Comparison of ENCODE assay signal across 1 cellular context in the genomic region with DNA sequence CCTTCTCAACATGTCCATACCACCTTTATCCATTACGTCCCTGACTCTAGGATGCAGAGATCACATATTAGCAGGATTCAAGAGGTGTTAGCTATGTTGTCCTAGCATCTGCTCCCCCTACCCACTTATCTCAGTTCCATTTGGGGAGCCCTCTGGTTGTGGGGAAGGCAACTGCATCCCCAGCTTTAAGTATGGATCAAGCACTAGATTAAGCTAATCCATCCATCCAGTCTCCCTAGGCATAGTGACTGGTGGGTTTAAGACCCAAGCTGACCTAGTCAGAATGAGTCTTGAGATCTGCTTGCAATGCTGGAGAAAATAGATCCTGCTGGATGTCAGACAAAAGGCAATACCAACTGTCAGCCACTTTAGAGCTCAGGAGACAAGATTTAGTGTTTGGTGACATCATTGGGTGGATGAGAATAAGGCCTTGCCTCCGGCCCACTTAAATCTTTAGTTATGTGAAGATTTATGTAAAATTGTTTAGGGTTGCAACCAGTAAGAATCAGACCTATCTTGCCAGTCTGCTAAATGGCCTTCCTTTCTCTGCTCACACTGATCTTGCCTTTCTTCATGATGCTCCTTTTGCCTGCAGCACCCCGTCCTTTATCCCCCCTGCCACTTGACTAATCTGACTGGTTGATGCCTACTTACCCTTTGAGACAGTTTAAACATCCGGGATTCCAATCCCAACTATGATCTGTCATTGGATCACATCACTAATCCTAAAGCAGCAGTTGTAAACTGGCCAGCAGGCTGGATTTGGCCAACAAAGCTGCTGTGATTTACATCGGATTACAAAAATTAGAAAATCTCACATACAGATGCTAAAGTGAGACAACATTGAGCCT.
TF ChIP-seq lines count a peak whose summit lies in the region.

No MANE protein-coding gene starts in this region.

TF ChIP-seq in GM12878, 131 proteins besides CTCF, POLR2A, EP300 and RAD21:
- TF ChIP-seq EED (IDR thresholded peaks at IDR 0.05; ENCODE audit: low read depth) (no peak), FOXM1 (IDR thresholded peaks at IDR 0.05; ENCODE audit: low read depth, low read length) (peak; percentile 30; the same call in 1 of the 2 replicates)
